Comparison of ENCODE assay signal across 15 cellular contexts in genomic region chr9:93287189-93287552, GRCh38.
"Had no signal": no experiment of that assay in that cellular context is flagged by ENCODE, and none has a peak within 500 bp of the region (broad histone marks: within the 10 kb centered on the region; RNA-seq: fewer than 3 reads in every experiment).

No MANE protein-coding gene starts in this region.

- H3K4me1 Mint-ChIP-seq: activated T-helper 17 cell treated with anti-CD3 and anti-CD28 coated beads, Interleukin-2, amount 50 U/mL, for 72 hours; central memory CD8-positive, alpha-beta T cell had no signal

- ATAC-seq: activated CD4-positive, alpha-beta T cell treated with anti-CD3 and anti-CD28 coated beads for 36 hours; activated CD8-positive, alpha-beta T cell treated with anti-CD3 and anti-CD28 coated beads for 36 hours; activated T-helper 17 cell treated with anti-CD3 and anti-CD28 coated beads, Interleukin-2, amount 50 U/mL, for 72 hours; body of pancreas; effector memory CD8-positive, alpha-beta T cell had no signal

- H3K27ac ChIP-seq: body of pancreas, epithelial cell of prostate, skin epidermis, tibial artery had no signal

- H3K4me1 ChIP-seq: body of pancreas, tibial artery had no signal

- H3K4me3 Mint-ChIP-seq: activated CD4-positive, alpha-beta T cell treated with anti-CD3 and anti-CD28 coated beads for 36 hours; activated CD8-positive, alpha-beta T cell treated with anti-CD3 and anti-CD28 coated beads for 36 hours; activated T-helper 17 cell treated with anti-CD3 and anti-CD28 coated beads, Interleukin-2, amount 50 U/mL, for 72 hours; central memory CD8-positive, alpha-beta T cell; dendritic cell treated with granulocyte-macrophage colony-stimulating factor and Interleukin-4, amounts not matched to agents 40 ng/mL and 50 ng/mL, for 4 days; effector memory CD8-positive, alpha-beta T cell had no signal

- H3K9me3 Mint-ChIP-seq: activated CD8-positive, alpha-beta T cell treated with anti-CD3 and anti-CD28 coated beads for 36 hours; central memory CD8-positive, alpha-beta T cell; dendritic cell treated with granulocyte-macrophage colony-stimulating factor and Interleukin-4, amounts not matched to agents 40 ng/mL and 50 ng/mL, for 4 days; effector memory CD8-positive, alpha-beta T cell had no signal

- H3K4me3 ChIP-seq: body of pancreas, right atrium auricular region, skin epidermis, tibial artery had no signal

- H3K36me3 ChIP-seq: tibial artery had no signal

- DNase-seq: activated CD4-positive, alpha-beta T cell treated with anti-CD3 and anti-CD28 coated beads for 36 hours; activated CD8-positive, alpha-beta T cell treated with anti-CD3 and anti-CD28 coated beads for 36 hours; activated naive CD4-positive, alpha-beta T cell treated with anti-CD3 and anti-CD28 coated beads, Interleukin-2, amount 50 U/mL, for 16 hours; activated T-cell treated with anti-CD3 and anti-CD28 coated beads for 4 hours; body of pancreas; effector memory CD8-positive, alpha-beta T cell; hippocampal formation; T-helper 9 cell had no signal

- H3K27ac Mint-ChIP-seq: activated CD4-positive, alpha-beta T cell treated with anti-CD3 and anti-CD28 coated beads for 36 hours; activated CD8-positive, alpha-beta T cell treated with anti-CD3 and anti-CD28 coated beads for 36 hours; activated T-helper 17 cell treated with anti-CD3 and anti-CD28 coated beads, Interleukin-2, amount 50 U/mL, for 72 hours; dendritic cell treated with granulocyte-macrophage colony-stimulating factor and Interleukin-4, amounts not matched to agents 40 ng/mL and 50 ng/mL, for 4 days; effector memory CD8-positive, alpha-beta T cell had no signal

- H3K9me3 ChIP-seq: body of pancreas, right atrium auricular region, tibial artery had no signal

- H3K27me3 ChIP-seq: body of pancreas, right atrium auricular region had no signal
